In genomic region chr1:70354332-70355110, GRCh38 we compare ENCODE assay signal across 1 cellular context.
TF ChIP-seq lines count a peak whose summit lies in the region.

Gene ANKRD13C, minus strand, starts transcription at chr1:70354722. Its CDS starts 314 bp downstream, at chr1:70354408.

TF ChIP-seq in neural cell, 6 proteins besides CTCF, POLR2A, EP300 and RAD21 (continued from another document):
- TF ChIP-seq POLR2AphosphoS5 (IDR thresholded peaks at IDR 0.05) = peak; percentile 97
TF ChIP-seq in neural cell: peak in this region for 5.
